8 cellular contexts compared by ENCODE assay signal in the genomic region with DNA sequence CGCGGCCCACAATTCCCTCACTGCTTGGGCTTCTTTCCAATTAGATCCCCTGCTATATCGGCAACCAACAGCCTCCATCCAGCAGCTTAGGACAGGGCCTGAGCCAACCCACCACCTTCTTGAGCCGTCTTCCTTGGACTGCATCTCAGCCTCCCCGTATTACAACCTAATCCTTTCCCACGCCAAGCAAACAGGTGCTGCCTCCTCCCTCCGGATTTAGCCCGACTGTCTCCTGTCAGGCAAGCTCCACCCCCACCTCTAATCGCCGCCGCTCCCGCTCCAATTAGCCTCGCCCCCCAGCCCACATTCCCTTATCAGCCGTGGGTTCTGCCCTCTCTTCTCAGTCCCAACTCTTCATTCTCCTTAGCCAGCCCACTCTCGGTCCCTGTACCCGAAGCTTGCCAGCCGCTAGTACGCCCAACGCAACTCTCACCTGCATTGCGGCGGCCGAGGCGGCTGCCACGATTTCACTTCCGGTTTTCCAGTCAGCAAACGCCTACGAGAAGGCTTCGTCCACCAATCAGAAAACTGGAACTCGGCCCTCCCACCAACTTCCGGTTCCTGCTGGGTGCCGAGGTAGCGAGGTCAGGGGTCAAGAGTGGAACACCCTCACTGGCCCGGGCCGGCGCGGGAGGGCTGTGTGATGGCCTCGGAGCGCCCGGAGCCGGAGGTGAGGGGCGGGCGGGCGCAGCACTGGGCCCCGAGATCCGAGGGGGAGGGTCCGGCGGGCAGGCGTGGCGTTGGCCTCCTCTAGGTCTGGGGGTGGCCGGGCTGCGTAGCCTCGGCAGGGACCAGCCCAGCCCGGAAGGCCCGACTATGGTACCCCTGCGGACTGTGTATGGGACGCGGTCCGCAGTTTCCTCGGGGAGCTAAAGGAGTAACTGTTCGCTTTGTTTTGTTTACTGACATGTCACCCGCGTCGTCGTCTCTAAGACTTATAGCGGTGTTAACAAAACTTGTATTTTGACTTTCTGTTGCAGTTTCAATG. TPM values are rescaled to one million over a fixed set of nuclear protein-coding genes. Genes with fewer than 3 reads are reported as not detected.
DNase-seq lines count a peak whose midpoint lies in the region; ATAC-seq, FAIRE-seq and TF ChIP-seq lines count a peak whose summit lies in the region.

A gene with protein sequence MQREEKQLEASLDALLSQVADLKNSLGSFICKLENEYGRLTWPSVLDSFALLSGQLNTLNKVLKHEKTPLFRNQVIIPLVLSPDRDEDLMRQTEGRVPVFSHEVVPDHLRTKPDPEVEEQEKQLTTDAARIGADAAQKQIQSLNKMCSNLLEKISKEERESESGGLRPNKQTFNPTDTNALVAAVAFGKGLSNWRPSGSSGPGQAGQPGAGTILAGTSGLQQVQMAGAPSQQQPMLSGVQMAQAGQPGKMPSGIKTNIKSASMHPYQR (minus strand): TSS at position 475 of the 988 bp plus-strand sequence. CDS start 36 bp downstream, at position 439.
A gene (plus strand): TSS at position 574 of the 988 bp plus-strand sequence. CDS start 70 bp downstream, at position 644.

- no peak for TF ChIP-seq CTCF in OCI-LY1 (IDR thresholded peaks at IDR 0.05; ENCODE audit: low read length)

- H3K27ac ChIP-seq in OCI-LY1 (ENCODE audit: low read depth, low read length, poor library complexity, severe bottlenecking) (no peak within 1 kb of the TSS), mesodermal cell (ENCODE audit: low read depth, low read length, severe bottlenecking) (peak within 1 kb of the TSS; percentile 84)

- H3K4me3 ChIP-seq in OCI-LY1 (ENCODE audit: low read depth, low read length, poor library complexity, severe bottlenecking) (peak within 1 kb of the TSS; percentile 72), mesodermal cell (ENCODE audit: extremely low read depth, insufficient read depth, low read length, poor library complexity, severe bottlenecking) (peak within 1 kb of the TSS; percentile 96)

- H3K36me3 ChIP-seq in OCI-LY1 (ENCODE audit: insufficient read depth, low read length) (peaks cover 31% of the 10 kb centered on the region), mesodermal cell (ENCODE audit: control insufficient read depth, insufficient read depth, low read length) (peaks cover 45% of the 10 kb centered on the region)

- 0% methylated on average over 58 to 60 of the region's 65 CpGs for WGBS in mesodermal cell (ENCODE audit: insufficient coverage in 2 of 2), 2 experiments

- DNase-seq in Caki2 (ENCODE audit: low read depth): peak; percentile 89
- DNase-seq in HuH-7 (ENCODE audit: low spot score): peak; percentile 96
- peak; percentile 93 for DNase-seq in activated CD8-positive, alpha-beta memory T cell treated with anti-CD3 and anti-CD28 coated beads, Interleukin-2, amount 50 U/mL, for 4 hours
- DNase-seq in stimulated activated CD8-positive, alpha-beta memory T cell treated with anti-CD3 and anti-CD28 coated beads, Interleukin-15, amount 100 ng/mL, for 24 hours (ENCODE audit: low read depth): peak; percentile 81

- H3F3A ChIP-seq in OCI-LY1 (ENCODE audit: insufficient read depth, low read length): no peaks in the 10 kb centered on the region

- H3K9me2 ChIP-seq in OCI-LY1 (ENCODE audit: low read depth, low read length): no peaks in the 10 kb centered on the region

- peak; percentile 95 for ATAC-seq in GM21447 (IDR thresholded peaks at IDR 0.05; ENCODE audit: unreplicated experiment)

- in situ Hi-C loops in Caki2 (cut with HindIII; ENCODE audit: low pct_unique_long_range_greater_than_20kb, low sequenced_read_pairs): no loop called here

- H3K9me3 ChIP-seq in OCI-LY1 (ENCODE audit: low read length) (no peaks in the 10 kb centered on the region), mesodermal cell (ENCODE audit: control insufficient read depth, low read length) (no peaks in the 10 kb centered on the region)

- H2AFZ ChIP-seq in OCI-LY1 (ENCODE audit: low read length): no peak within 1 kb of the TSS

- H3K4me1 ChIP-seq in OCI-LY1 (ENCODE audit: insufficient read depth, low read length, severe bottlenecking) (peaks cover 23% of the 10 kb centered on the region), mesodermal cell (ENCODE audit: control insufficient read depth, insufficient read depth, low read length, poor library complexity, severe bottlenecking) (peaks cover 11% of the 10 kb centered on the region)

- no peaks in the 10 kb centered on the region for H4K20me1 ChIP-seq in OCI-LY1 (ENCODE audit: insufficient read depth, low read length)

- H3K79me2 ChIP-seq in OCI-LY1 (ENCODE audit: insufficient read depth, low read length): peaks cover 18% of the 10 kb centered on the region

- FAIRE-seq in endometrium (lab: Jason Lieb, UNC): peak; percentile 66

- H3K4me2 ChIP-seq in OCI-LY1 (ENCODE audit: low read length): peak within 1 kb of the TSS; percentile 97

- peak within 1 kb of the TSS; percentile 71 for H3K9ac ChIP-seq in OCI-LY1 (ENCODE audit: low read length)

- H3K27me3 ChIP-seq in OCI-LY1 (ENCODE audit: insufficient read depth, low read length): no peaks in the 10 kb centered on the region

RNA-seq across cellular contexts. Expression of the first gene that starts in this region (rescaled TPM):
- total RNA-seq in Caki2 (2014; rRNA removed; shearing (Covaris generic); ENCODE audit: low replicate concordance): 43.0 and 59.0 TPM in 2 replicates
- polyA plus RNA-seq in mesodermal cell (2013, experiment 1 of 2): 36.3 TPM
- polyA plus RNA-seq in mesodermal cell (2013, experiment 2 of 2): 33.5 TPM

RNA-seq across cellular contexts. Expression of the second gene that starts in this region (rescaled TPM):
- total RNA-seq in Caki2 (2014; rRNA removed; shearing (Covaris generic); ENCODE audit: low replicate concordance): 6.1 and 13.3 TPM in 2 replicates
- polyA plus RNA-seq in mesodermal cell (2013, experiment 1 of 2): 12.1 TPM
- 11.5 TPM for polyA plus RNA-seq in mesodermal cell (2013, experiment 2 of 2)
